In genomic region chr1:46303038-46303871, GRCh38 we compare ENCODE assay signal across 1 cellular context.
A peak's percentile ranks its signal among the peaks of the same experiment; 100 is the strongest.
TF ChIP-seq lines count a peak whose summit lies in the region.

Gene LRRC41, minus strand, starts transcription at chr1:46303616. Its CDS starts 294 bp downstream, at chr1:46303322.
Gene UQCRH, plus strand, starts transcription at chr1:46303698. Its CDS starts 69 bp downstream, at chr1:46303767.

TF ChIP-seq in HepG2, 621 proteins besides CTCF, POLR2A, EP300 and RAD21 (continued from another document):
- TF ChIP-seq IKZF5 (CRISPR knock-in tag; IDR thresholded peaks at IDR 0.05) (no peak), ZNF720 (CRISPR knock-in tag; IDR thresholded peaks at IDR 0.05) (no peak), HIVEP1 (CRISPR knock-in tag; IDR thresholded peaks at IDR 0.05) (no peak), ZBTB39 (CRISPR knock-in tag; IDR thresholded peaks at IDR 0.05) (no peak), SRSF9 (IDR thresholded peaks at IDR 0.05; ENCODE audit: borderline replicate concordance, insufficient read depth, low read depth, low read length, poor library complexity, severe bottlenecking) (no peak), MED8 (CRISPR knock-in tag; IDR thresholded peaks at IDR 0.05; ENCODE audit: insufficient replicate concordance) (peak; percentile 0), ATF7-NPFF (CRISPR knock-in tag; IDR thresholded peaks at IDR 0.05; ENCODE audit: low read depth) (no peak), POLR2G (IDR thresholded peaks at IDR 0.05; ENCODE audit: low read depth, low read length) (peak; percentile 91)
TF ChIP-seq in HepG2: peak in this region for 157.
